In genomic region chr18:37567061-37567993, GRCh38 we compare ENCODE assay signal across 8 cellular contexts. TPM values are rescaled to one million over a fixed set of nuclear protein-coding genes. Genes with fewer than 3 reads are reported as not detected.
A peak's percentile ranks its signal among the peaks of the same experiment; 100 is the strongest.
DNase-seq lines count a peak whose midpoint lies in the region; ATAC-seq and TF ChIP-seq lines count a peak whose summit lies in the region.

No MANE protein-coding gene starts in this region.

- H3K27me3 ChIP-seq in BJ (ENCODE audit: control insufficient read depth, insufficient read depth, low read length) (peaks cover 41% of the 10 kb centered on the region), MG63 (peaks cover 53% of the 10 kb centered on the region), endocrine pancreas (ENCODE audit: control insufficient read depth, insufficient read depth, low read length) (no peaks in the 10 kb centered on the region), neuron (ENCODE audit: insufficient read depth, low read length) (peaks cover 66% of the 10 kb centered on the region)

- TF ChIP-seq CTCF in BJ (IDR thresholded peaks at IDR 0.05; ENCODE audit: insufficient read depth, low read depth, low read length), result no peak

- H3K4me1 ChIP-seq in endocrine pancreas (ENCODE audit: control insufficient read depth, insufficient read depth, low read length) (no peaks in the 10 kb centered on the region), neuron (ENCODE audit: insufficient read depth, low read length) (peaks cover 16% of the 10 kb centered on the region)

- peak overlapping the region; percentile 35 for H3K4me3 ChIP-seq in BJ (ENCODE audit: low read depth, low read length)
- peak overlapping the region; percentile 24; the same call in 1 of the 2 replicates for H3K4me3 ChIP-seq in MG63
- peak overlapping the region; percentile 70 for H3K4me3 ChIP-seq in endocrine pancreas (ENCODE audit: control insufficient read depth, insufficient read depth, low read length)
- peak overlapping the region; percentile 52 for H3K4me3 ChIP-seq in neuron (ENCODE audit: low read length)

- H3K9me3 ChIP-seq in MG63, result no peaks in the 10 kb centered on the region
- no peaks in the 10 kb centered on the region for H3K9me3 ChIP-seq in endocrine pancreas (ENCODE audit: control insufficient read depth, low read length)
- H3K9me3 ChIP-seq in neuron (ENCODE audit: low read length), result no peaks in the 10 kb centered on the region

- H3K36me3 ChIP-seq in BJ (ENCODE audit: control insufficient read depth, insufficient read depth, low read length) (no peaks in the 10 kb centered on the region), MG63 (no peaks in the 10 kb centered on the region), endocrine pancreas (ENCODE audit: control insufficient read depth, insufficient read depth, low read length) (no peaks in the 10 kb centered on the region), neuron (ENCODE audit: insufficient read depth, low read length) (no peaks in the 10 kb centered on the region)

- peak overlapping the region; percentile 76 for H3K9ac ChIP-seq in endocrine pancreas (ENCODE audit: control insufficient read depth, insufficient read depth, low read length)

- DNase-seq in BJ (ENCODE audit: low read depth), result no peak
- DNase-seq in MG63, result no peak
- no peak for DNase-seq in germinal center (ENCODE audit: low spot score)
- no peak for DNase-seq in putamen (ENCODE audit: low spot score)

- CTCF ChIA-PET in BJ (lab: Yijun Ruan, JAX), result no interaction called here

- ATAC-seq in HG03108 (IDR thresholded peaks at IDR 0.05; ENCODE audit: unreplicated experiment) (no peak), GM21390 (IDR thresholded peaks at IDR 0.05; ENCODE audit: unreplicated experiment) (no peak)

- H2AFZ ChIP-seq in neuron (ENCODE audit: low read depth, low read length), result peak overlapping the region; percentile 56

- POLR2A ChIA-PET in BJ (lab: Charles Lee), result no interaction called here

RNA-seq across cellular contexts. Expression of gene CELF4, which starts 1.7 kb away (rescaled TPM):
- not detected in 2 replicates for polyA plus RNA-seq in BJ (2011; rRNA removed)
- not detected in 2 replicates for polyA minus RNA-seq in BJ (2011; rRNA and poly(A)+ RNA removed)
- not detected in 2 replicates for total RNA-seq in MG63 (2014; rRNA removed; shearing (Covaris generic); ENCODE audit: low replicate concordance)
